In the genomic region with DNA sequence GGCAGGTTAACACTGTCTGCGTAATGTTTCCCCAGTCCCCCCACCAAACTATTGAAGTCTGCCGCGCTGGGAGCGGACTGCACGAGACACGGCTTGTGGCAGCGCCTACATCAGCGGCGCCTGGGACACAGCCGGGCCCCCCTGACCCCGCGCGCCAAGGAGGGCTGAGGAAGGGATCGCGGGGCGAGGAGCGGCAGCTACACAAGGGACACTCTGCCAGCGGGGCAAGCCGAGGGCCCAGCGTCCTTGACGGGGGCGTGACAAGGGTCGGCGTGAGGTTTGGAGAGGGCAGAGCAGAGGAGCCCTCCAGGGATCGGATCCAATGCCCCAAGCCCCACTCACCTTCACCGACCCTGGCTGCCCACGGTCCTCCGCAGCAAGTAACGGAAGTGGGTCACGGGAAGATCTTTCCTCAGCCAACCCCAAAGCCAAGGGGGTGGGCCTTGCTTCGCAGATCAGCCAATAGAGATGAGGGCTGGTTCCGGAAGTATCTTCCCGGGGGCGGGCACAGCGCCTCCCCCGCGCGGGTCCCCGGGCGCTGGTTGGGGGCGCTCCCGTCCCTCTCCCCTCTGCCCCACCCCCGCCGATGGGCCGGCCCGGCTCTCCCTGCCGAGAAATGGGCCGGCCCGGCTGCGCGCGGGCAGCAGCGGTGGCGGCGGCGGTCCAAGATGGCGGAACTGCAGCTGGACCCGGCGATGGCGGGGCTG, we compare ENCODE assay signal across 7 cellular contexts. TPM values are rescaled to one million over a fixed set of nuclear protein-coding genes. Genes with fewer than 3 reads are reported as not detected.
DNase-seq lines count a peak whose midpoint lies in the region; ATAC-seq and TF ChIP-seq lines count a peak whose summit lies in the region.

A gene (minus strand): TSS at position 387 of the 707 bp plus-strand sequence. CDS start 4,319 bp downstream, outside the sequence.
A gene with protein sequence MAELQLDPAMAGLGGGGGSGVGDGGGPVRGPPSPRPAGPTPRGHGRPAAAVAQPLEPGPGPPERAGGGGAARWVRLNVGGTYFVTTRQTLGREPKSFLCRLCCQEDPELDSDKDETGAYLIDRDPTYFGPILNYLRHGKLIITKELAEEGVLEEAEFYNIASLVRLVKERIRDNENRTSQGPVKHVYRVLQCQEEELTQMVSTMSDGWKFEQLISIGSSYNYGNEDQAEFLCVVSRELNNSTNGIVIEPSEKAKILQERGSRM (plus strand): TSS at position 643 of the 707 bp plus-strand sequence. CDS start 26 bp downstream, at position 669.

- DNase-seq in NCI-H2029 (lab: John Stamatoyannopoulos, UW) (peak; percentile 90), T-helper 22 cell (ENCODE audit: low read depth) (peak; percentile 91), astrocyte of the cerebellum (ENCODE audit: low read depth) (peak; percentile 91), hepatic stellate cell (ENCODE audit: low spot score) (peak; percentile 99), renal cortical epithelial cell (ENCODE audit: low read depth) (peak; percentile 94)

- peak; percentile 92 for ATAC-seq in GM18505 (IDR thresholded peaks at IDR 0.05; ENCODE audit: unreplicated experiment)
- peak; percentile 89 for ATAC-seq in HG02973 (IDR thresholded peaks at IDR 0.05; ENCODE audit: unreplicated experiment)

- TF ChIP-seq CTCF in astrocyte of the cerebellum (IDR thresholded peaks at IDR 0.05; ENCODE audit: low read depth, low read length, missing control alignments), result no peak

- TF ChIP-seq POLR2A in GM18505 (IDR thresholded peaks at IDR 0.05; ENCODE audit: borderline replicate concordance, extremely low read depth, insufficient read depth, insufficient read length), result peak; percentile 91

- H3K4me3 ChIP-seq in astrocyte of the cerebellum (ENCODE audit: low read depth, low read length), result peak within 1 kb of the TSS; percentile 92

- in situ Hi-C loops in astrocyte of the cerebellum (cut with HindIII; ENCODE audit: low sequenced_read_pairs), result no loop called here

RNA-seq across cellular contexts. Expression of the first gene that starts in this region (rescaled TPM):
- total RNA-seq in renal cortical epithelial cell, result 266 and 415 TPM in 2 replicates

RNA-seq across cellular contexts. Expression of the second gene that starts in this region (rescaled TPM):
- 13.4 and 29.6 TPM in 2 replicates for total RNA-seq in renal cortical epithelial cell

Comparison
In these comparisons a context has a peak if more than half of its experiments do, and no peak if none do; other contexts are left out.
1. Peak in every context shown above with its lines: DNase-seq, ATAC-seq and H3K4me3 ChIP-seq.